Comparison of ENCODE assay signal across 1 cellular context in the genomic region with DNA sequence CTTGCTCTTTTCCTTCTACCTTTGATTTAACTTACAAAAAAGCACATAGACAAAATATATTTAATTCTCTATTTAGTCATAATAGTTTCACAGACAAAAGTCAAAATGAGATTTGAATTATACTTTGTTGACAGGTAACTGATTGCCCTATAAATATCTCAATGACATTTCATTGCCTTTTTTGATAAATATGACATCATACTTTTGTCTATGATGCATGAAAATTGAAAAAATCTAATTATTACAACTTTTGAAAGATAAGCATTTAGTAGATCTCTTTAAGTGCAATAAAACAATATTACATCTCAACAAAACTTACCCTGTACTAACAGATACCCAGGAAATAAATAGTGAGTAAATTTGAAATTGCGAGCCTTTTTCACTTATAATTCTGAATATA.
TF ChIP-seq lines count a peak whose summit lies in the region.

No MANE protein-coding gene starts in this region.

TF ChIP-seq in HEK293, 187 proteins besides CTCF, POLR2A, EP300 and RAD21 (continued from another document):
- TF ChIP-seq, protein P1, sequence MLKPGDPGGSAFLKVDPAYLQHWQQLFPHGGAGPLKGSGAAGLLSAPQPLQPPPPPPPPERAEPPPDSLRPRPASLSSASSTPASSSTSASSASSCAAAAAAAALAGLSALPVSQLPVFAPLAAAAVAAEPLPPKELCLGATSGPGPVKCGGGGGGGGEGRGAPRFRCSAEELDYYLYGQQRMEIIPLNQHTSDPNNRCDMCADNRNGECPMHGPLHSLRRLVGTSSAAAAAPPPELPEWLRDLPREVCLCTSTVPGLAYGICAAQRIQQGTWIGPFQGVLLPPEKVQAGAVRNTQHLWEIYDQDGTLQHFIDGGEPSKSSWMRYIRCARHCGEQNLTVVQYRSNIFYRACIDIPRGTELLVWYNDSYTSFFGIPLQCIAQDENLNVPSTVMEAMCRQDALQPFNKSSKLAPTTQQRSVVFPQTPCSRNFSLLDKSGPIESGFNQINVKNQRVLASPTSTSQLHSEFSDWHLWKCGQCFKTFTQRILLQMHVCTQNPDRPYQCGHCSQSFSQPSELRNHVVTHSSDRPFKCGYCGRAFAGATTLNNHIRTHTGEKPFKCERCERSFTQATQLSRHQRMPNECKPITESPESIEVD (tag by site-specific recombination; IDR thresholded peaks at IDR 0.05), result peak; percentile 26; the same call in 1 of the 2 replicates
- TF ChIP-seq ZNF830 (tag by site-specific recombination; IDR thresholded peaks at IDR 0.05; ENCODE audit: low read depth), result no peak
